Comparison of ENCODE assay signal across 13 cellular contexts in the genomic region with DNA sequence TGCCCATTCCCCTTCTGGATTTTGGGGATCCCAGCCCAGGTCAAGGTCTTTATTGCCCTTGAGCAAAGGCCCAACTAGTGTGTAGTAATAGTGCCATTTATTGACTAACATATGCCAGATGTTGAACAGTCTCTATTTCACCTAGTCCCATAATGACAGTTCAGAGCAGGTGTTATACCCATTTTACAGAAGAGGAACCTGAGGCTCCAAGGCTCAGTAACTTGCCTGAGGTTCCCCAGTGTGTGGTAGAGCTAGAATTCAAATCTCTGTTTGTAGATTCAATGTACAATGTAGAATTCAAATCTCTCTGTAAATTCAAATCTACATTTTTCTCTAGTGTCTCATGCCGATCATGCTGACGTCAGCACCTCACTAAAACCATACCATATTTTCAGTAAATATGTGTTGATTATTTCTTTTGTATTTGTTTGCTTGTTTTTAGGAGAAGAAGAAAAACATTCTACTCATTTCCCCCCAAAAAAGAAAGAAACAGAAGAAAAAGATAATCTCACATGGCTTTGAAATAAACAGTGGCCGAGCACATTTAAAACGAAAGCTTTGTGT.
"Had no signal": no experiment of that assay in that cellular context is flagged by ENCODE, and none has a peak within 500 bp of the region (broad histone marks: within the 10 kb centered on the region; RNA-seq: fewer than 3 reads in every experiment).

No MANE protein-coding gene starts in this region.

- ATAC-seq: activated naive CD8-positive, alpha-beta T cell treated with anti-CD3 and anti-CD28 coated beads, Interleukin-2, amount 50 U/mL, for 24 hours; natural killer cell treated with Interleukin-12 subunit alpha and Interleukin-12 subunit beta and Interleukin-15 and Interleukin-18, amount 100 ng/mL, for 72 hours; stimulated activated naive CD8-positive, alpha-beta T cell treated with anti-CD3 and anti-CD28 coated beads, Interleukin-15, amount 100 ng/mL, for 72 hours had no signal

- H3K36me3 ChIP-seq: ovary had no signal

- H3K4me1 Mint-ChIP-seq: activated naive CD8-positive, alpha-beta T cell treated with anti-CD3 and anti-CD28 coated beads, Interleukin-2, amount 50 U/mL, for 24 hours; stimulated activated naive CD8-positive, alpha-beta T cell treated with anti-CD3 and anti-CD28 coated beads, Interleukin-15, amount 100 ng/mL, for 72 hours had no signal

- H3K27me3 Mint-ChIP-seq: activated naive CD8-positive, alpha-beta T cell treated with anti-CD3 and anti-CD28 coated beads, Interleukin-2, amount 50 U/mL, for 24 hours; stimulated activated naive CD8-positive, alpha-beta T cell treated with anti-CD3 and anti-CD28 coated beads, Interleukin-15, amount 100 ng/mL, for 72 hours had no signal

- H3K36me3 Mint-ChIP-seq: natural killer cell treated with Interleukin-12 subunit alpha and Interleukin-12 subunit beta and Interleukin-15 and Interleukin-18, amount 100 ng/mL, for 72 hours had no signal

- H3K4me3 Mint-ChIP-seq: activated naive CD8-positive, alpha-beta T cell treated with anti-CD3 and anti-CD28 coated beads, Interleukin-2, amount 50 U/mL, for 24 hours; dendritic cell treated with granulocyte-macrophage colony-stimulating factor and Interleukin-4, amounts not matched to agents 40 ng/mL and 50 ng/mL, for 4 days; natural killer cell treated with Interleukin-12 subunit alpha and Interleukin-12 subunit beta and Interleukin-15 and Interleukin-18, amount 100 ng/mL, for 72 hours; stimulated activated naive CD8-positive, alpha-beta T cell treated with anti-CD3 and anti-CD28 coated beads, Interleukin-15, amount 100 ng/mL, for 72 hours had no signal

- H3K27me3 ChIP-seq: ovary had no signal

- H3K4me3 ChIP-seq: ovary had no signal

- H3K9me3 Mint-ChIP-seq: activated naive CD8-positive, alpha-beta T cell treated with anti-CD3 and anti-CD28 coated beads, Interleukin-2, amount 50 U/mL, for 24 hours; dendritic cell treated with granulocyte-macrophage colony-stimulating factor and Interleukin-4, amounts not matched to agents 40 ng/mL and 50 ng/mL, for 4 days; natural killer cell treated with Interleukin-12 subunit alpha and Interleukin-12 subunit beta and Interleukin-15 and Interleukin-18, amount 100 ng/mL, for 72 hours; stimulated activated naive CD8-positive, alpha-beta T cell treated with anti-CD3 and anti-CD28 coated beads, Interleukin-15, amount 100 ng/mL, for 72 hours had no signal

- H3K27ac Mint-ChIP-seq: activated naive CD8-positive, alpha-beta T cell treated with anti-CD3 and anti-CD28 coated beads, Interleukin-2, amount 50 U/mL, for 24 hours; dendritic cell treated with granulocyte-macrophage colony-stimulating factor and Interleukin-4, amounts not matched to agents 40 ng/mL and 50 ng/mL, for 4 days; natural killer cell treated with Interleukin-12 subunit alpha and Interleukin-12 subunit beta and Interleukin-15 and Interleukin-18, amount 100 ng/mL, for 72 hours; stimulated activated naive CD8-positive, alpha-beta T cell treated with anti-CD3 and anti-CD28 coated beads, Interleukin-15, amount 100 ng/mL, for 72 hours had no signal

- H3K27ac ChIP-seq: ovary had no signal

- DNase-seq: activated CD4-positive, alpha-beta T cell treated with anti-CD3 and anti-CD28 coated beads for 1 hour; activated CD4-positive, alpha-beta T cell treated with anti-CD3 and anti-CD28 coated beads, Interleukin-2, amount 50 U/mL, for 48 hours; activated gamma-delta T cell treated with Interleukin-2 at 50 U/mL for 16 hours; activated naive CD8-positive, alpha-beta T cell treated with anti-CD3 and anti-CD28 coated beads, Interleukin-2, amount 50 U/mL, for 24 hours; activated T-cell treated with anti-CD3 and anti-CD28 coated beads, Interleukin-2, amount 50 U/mL, for 48 hours; erythroblast; ovary; stimulated activated CD4-positive, alpha-beta T cell treated with anti-CD3 and anti-CD28 coated beads, Interleukin-15, amount 100 ng/mL, for 24 hours; stimulated activated CD4-positive, alpha-beta T cell treated with anti-CD3 and anti-CD28 coated beads, Interleukin-4, amount 100 ng/mL, for 4 hours; stimulated activated naive CD8-positive, alpha-beta T cell treated with anti-CD3 and anti-CD28 coated beads, Interleukin-15, amount 100 ng/mL, for 72 hours; T-helper 9 cell had no signal

- H3K9me3 ChIP-seq: ovary had no signal
